In the genomic region with DNA sequence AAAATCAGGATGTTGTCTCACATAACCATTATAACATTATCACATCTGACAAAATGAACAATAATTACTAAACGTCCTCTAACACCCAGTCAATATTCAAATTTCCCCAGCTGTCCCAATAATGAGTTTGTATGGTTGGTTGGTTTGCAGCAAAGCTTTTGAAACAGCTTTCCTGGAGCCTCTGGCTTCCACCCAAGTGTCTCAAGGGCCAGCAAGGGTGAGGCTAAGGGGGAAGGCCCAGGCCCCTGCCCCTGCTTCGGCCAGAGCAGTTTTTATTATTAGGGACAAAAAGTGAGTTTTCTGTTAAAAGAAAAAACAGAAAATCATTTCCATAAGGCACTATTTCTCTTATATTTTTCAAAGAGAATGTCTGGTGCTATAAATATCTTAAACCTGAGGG, we compare ENCODE assay signal across 29 cellular contexts. TPM values are rescaled to one million over a fixed set of nuclear protein-coding genes. Genes with fewer than 3 reads are reported as not detected.
"Had no signal": no experiment of that assay in that cellular context is flagged by ENCODE, and none has a peak within 500 bp of the region (broad histone marks: within the 10 kb centered on the region; RNA-seq: fewer than 3 reads in every experiment).

No MANE protein-coding gene starts in this region.

- H3K27ac ChIP-seq: breast epithelium, colonic mucosa, dorsolateral prefrontal cortex, left lung, thoracic aorta had no signal

- H3K27me3 ChIP-seq: breast epithelium, colonic mucosa had no signal

- H3K36me3 ChIP-seq: breast epithelium, colonic mucosa, left lung, thoracic aorta had no signal

- DNase-seq: activated CD4-positive, alpha-beta T cell treated with anti-CD3 and anti-CD28 coated beads for 4 hours; activated CD4-positive, alpha-beta T cell treated with anti-CD3 and anti-CD28 coated beads, Interleukin-2, amount 50 U/mL, for 48 hours; activated CD4-positive, CD25-positive, alpha-beta regulatory T cell; activated CD8-positive, alpha-beta memory T cell treated with anti-CD3 and anti-CD28 coated beads, Interleukin-2, amount 50 U/mL, for 48 hours; activated naive CD4-positive, alpha-beta T cell; activated T-cell treated with anti-CD3 and anti-CD28 coated beads, Interleukin-2, amount 50 U/mL, for 4 hours; colonic mucosa; dorsolateral prefrontal cortex; effector memory CD8-positive, alpha-beta T cell; foreskin melanocyte; hippocampal formation; kidney glomerular epithelial cell; left lung; naive B cell; stimulated activated CD4-positive, alpha-beta T cell treated with anti-CD3 and anti-CD28 coated beads, Interleukin-2, amount 100 ng/mL, for 48 hours; stimulated activated CD8-positive, alpha-beta memory T cell treated with anti-CD3 and anti-CD28 coated beads, Interleukin-4, amount 100 ng/mL, for 48 hours; stimulated activated naive CD4-positive, alpha-beta T cell treated with Interleukin-2 at 50 U/mL for 16 hours; T1000 had no signal

- ATAC-seq: activated T-cell treated with anti-CD3 and anti-CD28 coated beads, Interleukin-2, amount 50 U/mL, for 4 hours; effector memory CD8-positive, alpha-beta T cell; esophagus mucosa; left lung had no signal

- H3K9me3 ChIP-seq: breast epithelium, colonic mucosa, left lung, thoracic aorta had no signal

- H3K4me3 ChIP-seq: breast epithelium, colonic mucosa, dorsolateral prefrontal cortex, left lung, lung, thoracic aorta had no signal

- H3K4me1 ChIP-seq: breast epithelium, left lung had no signal

RNA-seq across cellular contexts. Expression of a gene that starts 19.1 kb away (rescaled TPM):
- total RNA-seq: activated CD8-positive, alpha-beta memory T cell treated with anti-CD3 and anti-CD28 coated beads for 36 hours; activated T-cell treated with anti-CD3 and anti-CD28 coated beads, Interleukin-2, amount 50 U/mL, for 4 hours; activated T-helper 2 cell treated with anti-CD3 and anti-CD28 coated beads, Interferon-gamma antibody, Interleukin-2, Interleukin-4, amounts not matched to agents 10 μg/mL and 5 μg/mL and 100 μg/mL, durations not matched to agents 14 hours and 24 hours and 36 hours; astrocyte; breast epithelium; endothelial cell of umbilical vein; esophagus mucosa; left lung; lung; mesenteric fat pad; osteoblast; thoracic aorta; ureter had no signal
